Comparison of ENCODE assay signal across 8 cellular contexts in genomic region chr7:140696679-140697446, GRCh38. TPM values are rescaled to one million over a fixed set of nuclear protein-coding genes. Genes with fewer than 3 reads are reported as not detected.
A peak's percentile ranks its signal among the peaks of the same experiment; 100 is the strongest.
DNase-seq lines count a peak whose midpoint lies in the region; ATAC-seq, FAIRE-seq and TF ChIP-seq lines count a peak whose summit lies in the region.

TSS of gene NDUFB2 (plus strand) at chr7:140696708. CDS start at chr7:140696745, 37 bp downstream.

- FAIRE-seq in kidney (lab: Jason Lieb, UNC) = no peak

- intact Hi-C loops in kidney (cut with DNase I) = no loop called here

- H3K27ac ChIP-seq in WERI-Rb-1 = peak within 1 kb of the TSS; percentile 97
- H3K27ac ChIP-seq in kidney (ENCODE audit: low read depth in 2 of 2, low read length in 2 of 2) = peak within 1 kb of the TSS; percentile 92 to 99

- H3K4me3 ChIP-seq in WERI-Rb-1 (ENCODE audit: low read depth, low read length) = peak within 1 kb of the TSS; percentile 82
- peak within 1 kb of the TSS; percentile 81 to 83 for H3K4me3 ChIP-seq in kidney (ENCODE audit: low read length in 2 of 2)

- peak within 1 kb of the TSS; percentile 61 to 85 for H3K9ac ChIP-seq in kidney (ENCODE audit: low read length in 2 of 2)

- TF ChIP-seq CTCF in WERI-Rb-1 (IDR thresholded peaks at IDR 0.05; ENCODE audit: low read depth, low read length) (no peak), kidney (IDR thresholded peaks at IDR 0.05; ENCODE audit: borderline replicate concordance, extremely low read depth, insufficient read depth) (no peak)

- peaks cover 9 to 11% of the 10 kb centered on the region in 2 donors for H3K4me1 ChIP-seq in kidney (ENCODE audit: control insufficient read depth in 1 of 2, insufficient read depth in 1 of 2, low read depth in 1 of 2, low read length in 2 of 2)

- H3K27me3 ChIP-seq in WERI-Rb-1 (ENCODE audit: insufficient read depth, low read depth, severe bottlenecking) = no peaks in the 10 kb centered on the region

- peaks cover 31% of the 10 kb centered on the region for H3K36me3 ChIP-seq in WERI-Rb-1
- H3K36me3 ChIP-seq in kidney (ENCODE audit: control insufficient read depth in 1 of 2, insufficient read depth in 2 of 2, low read length in 2 of 2) = no peaks in the 10 kb centered on the region

- DNase-seq in AG08396 (ENCODE audit: low spot score) = peak; percentile 87
- DNase-seq in NCI-H2171 treated with DMSO at 0.1 percent for 48 hours (lab: John Stamatoyannopoulos, UW) = peak; percentile 89
- peak; percentile 89 for DNase-seq in WERI-Rb-1
- DNase-seq in cerebellum (ENCODE audit: low spot score) = peak; percentile 84
- DNase-seq in kidney = peak; percentile 93
- peak; percentile 81 for DNase-seq in stimulated activated CD4-positive, alpha-beta T cell treated with anti-CD3 and anti-CD28 coated beads, Interleukin-15, amount 100 ng/mL, for 24 hours

- peak; percentile 67 for ATAC-seq in HG03060 (IDR thresholded peaks at IDR 0.05; ENCODE audit: low read depth, unreplicated experiment)

- H3K9me3 ChIP-seq in WERI-Rb-1 (ENCODE audit: severe bottlenecking) = no peaks in the 10 kb centered on the region
- no peaks in the 10 kb centered on the region for H3K9me3 ChIP-seq in kidney (ENCODE audit: control insufficient read depth in 1 of 2, low read length in 2 of 2)

- peak; percentile 83 for TF ChIP-seq POLR2A in GM18526 (IDR thresholded peaks at IDR 0.05; ENCODE audit: extremely low read depth, insufficient read length)

RNA-seq across cellular contexts. Expression of gene NDUFB2, which starts in this region (rescaled TPM):
- total RNA-seq in cerebellum (50.7 TPM), kidney (255 TPM)
- 998 TPM for polyA plus RNA-seq in kidney (ENCODE audit: insufficient read depth, low read depth, low replicate concordance)

Comparison
In these comparisons a context has a peak if more than half of its experiments do, and no peak if none do; other contexts are left out.
1. Peak in every context shown above with its lines: DNase-seq, ATAC-seq, H3K4me3 ChIP-seq and H3K27ac ChIP-seq.